Comparison of ENCODE assay signal across 8 cellular contexts in genomic region chr15:39919740-39920509, GRCh38. TPM values are rescaled to one million over a fixed set of nuclear protein-coding genes. Genes with fewer than 3 reads are reported as not detected.
DNase-seq lines count a peak whose midpoint lies in the region; ATAC-seq and TF ChIP-seq lines count a peak whose summit lies in the region.

GPR176 (minus strand) TSS chr15:39920266; CDS start chr15:39920026, 240 bp downstream.

- no peak for TF ChIP-seq CTCF in CD14-positive monocyte (IDR thresholded peaks at IDR 0.05)
- TF ChIP-seq CTCF in transverse colon (IDR thresholded peaks at IDR 0.05), result no peak

- H3K27ac ChIP-seq in muscle layer of colon (ENCODE audit: low read depth, low read length), result no peak within 1 kb of the TSS
- peak within 1 kb of the TSS; percentile 65 to 69 (median 68) for H3K27ac ChIP-seq in transverse colon

- WGBS in transverse colon (ENCODE audit: low coverage in 1 of 2), 2 donors, result 0 to 3% methylated on average over 4 to 27 of the region's 84 CpGs

- H3K4me3 ChIP-seq in muscle layer of colon (ENCODE audit: low read depth in 1 of 2, low read length in 2 of 2) (peak within 1 kb of the TSS; percentile 62 to 84), transverse colon (peak within 1 kb of the TSS; percentile 45 to 64 (median 58))

- TF ChIP-seq POLR2A in transverse colon (IDR thresholded peaks at IDR 0.05), result peak; percentile 16

- H3K4me3 Mint-ChIP-seq in CD14-positive monocyte, result peak within 1 kb of the TSS; percentile 86 to 92

- H3K27ac Mint-ChIP-seq in CD14-positive monocyte, result peak within 1 kb of the TSS in 4 of 7 donors; percentile 20 to 82 (median 60)

- no peaks in the 10 kb centered on the region for H3K36me3 ChIP-seq in muscle layer of colon (ENCODE audit: insufficient read depth, low read length)
- no peaks in the 10 kb centered on the region for H3K36me3 ChIP-seq in transverse colon

- intact Hi-C loops in CD14-positive monocyte (cut with micrococcal nuclease) (no loop called here), transverse colon (cut with DNase I; ENCODE audit: low total_unique reads) (no loop called here)

- ATAC-seq in GM21723 (IDR thresholded peaks at IDR 0.05; ENCODE audit: unreplicated experiment), result peak; percentile 17

- H3K4me1 ChIP-seq in muscle layer of colon (ENCODE audit: insufficient read depth, low read length) (peaks cover 4% of the 10 kb centered on the region), transverse colon (peaks cover 0 to 16% (median 14%) of the 10 kb centered on the region in 4 donors)

- H3K9me3 Mint-ChIP-seq in CD14-positive monocyte, result peaks cover 6 to 21% (median 8%) of the 10 kb centered on the region in 7 donors

- in situ Hi-C loops in transverse colon (cut with MboI; ENCODE audit: low pct_ligation_motif_present in 1 of 4, low pct_unique_long_range_greater_than_20kb in 1 of 4, low sequenced_read_pairs in 3 of 4), result no loop called here

- peaks cover 0 to 10% of the 10 kb centered on the region in 2 donors for H3K36me3 Mint-ChIP-seq in CD14-positive monocyte

- H3K9me3 ChIP-seq in muscle layer of colon (ENCODE audit: low read length), result no peaks in the 10 kb centered on the region
- no peaks in the 10 kb centered on the region for H3K9me3 ChIP-seq in transverse colon

- peaks cover 41 to 67% (median 46%) of the 10 kb centered on the region in 3 donors for H3K27me3 Mint-ChIP-seq in CD14-positive monocyte (ENCODE audit: low read depth in 3 of 3)

- H3K27me3 ChIP-seq in muscle layer of colon (ENCODE audit: control insufficient read depth in 1 of 2, insufficient read depth in 2 of 2, low read length in 2 of 2) (peaks cover 0 to 12% of the 10 kb centered on the region in 2 donors), transverse colon (peaks cover 40% of the 10 kb centered on the region)

- peaks cover 15% of the 10 kb centered on the region for H3K4me1 Mint-ChIP-seq in CD14-positive monocyte

- DNase-seq in CD14-positive monocyte (ENCODE audit: low spot score), result no peak
- peak; percentile 3 for DNase-seq in NCI-H345 treated with DMSO at 0.1 percent for 48 hours (lab: John Stamatoyannopoulos, UW; ENCODE audit: unreplicated experiment)
- DNase-seq in activated T-helper 9 cell treated with anti-CD3 and anti-CD28 coated beads, Interleukin-2, amount 50 U/mL, for 16 hours (ENCODE audit: low read depth), result peak; percentile 6
- DNase-seq in fibroblast of gingiva (ENCODE audit: low read depth), result peak; percentile 96
- peak; percentile 22 for DNase-seq in transverse colon
- DNase-seq in NK-92 treated with Interleukin-12 subunit alpha and Interleukin-12 subunit beta, amount 100 ng/mL, for 24 hours (lab: John Stamatoyannopoulos, UW), result no peak

- no peak for TF ChIP-seq EP300 in transverse colon (IDR thresholded peaks at IDR 0.05; ENCODE audit: low read depth)

- H3K9ac ChIP-seq in muscle layer of colon (ENCODE audit: low read length), result peak within 1 kb of the TSS; percentile 61

RNA-seq across cellular contexts. Expression of gene GPR176, which starts in this region (rescaled TPM):
- polyA plus RNA-seq in CD14-positive monocyte, result under 1 TPM in 1 of 2 donors, not detected in 1; 0.18 TPM
- 10 to 100 TPM in 1 of 4 donors, 1 to 10 TPM in 2, not detected in 1; 1.6 to 10.9 (median 2.5) TPM for total RNA-seq in transverse colon

Comparison
In these comparisons a context has a peak if more than half of its experiments do, and no peak if none do; other contexts are left out.
1. DNase-seq: peak in NCI-H345 treated with DMSO at 0.1 percent for 48 hours (single experiment), activated T-helper 9 cell treated with anti-CD3 and anti-CD28 coated beads, Interleukin-2, amount 50 U/mL, for 16 hours (single experiment), fibroblast of gingiva (single experiment) and transverse colon (single experiment); none in CD14-positive monocyte (single experiment) and NK-92 treated with Interleukin-12 subunit alpha and Interleukin-12 subunit beta, amount 100 ng/mL, for 24 hours (single experiment).